ENCODE assay signal across 1 cellular context in genomic region chr14:68777644-68778043, GRCh38.
TF ChIP-seq lines count a peak whose summit lies in the region.

No MANE protein-coding gene starts in this region.

TF ChIP-seq in HCT116, 20 proteins besides CTCF, POLR2A, EP300 and RAD21:
- no peak for TF ChIP-seq ZBTB33 (IDR thresholded peaks at IDR 0.05; ENCODE audit: extremely low read depth, insufficient replicate concordance, low read length)
- TF ChIP-seq FOSL1 (IDR thresholded peaks at IDR 0.05; ENCODE audit: low read depth) = no peak
- TF ChIP-seq TCF7L2 (IDR thresholded peaks at IDR 0.05; ENCODE audit: borderline replicate concordance, extremely low read depth, insufficient read depth, insufficient read length) = no peak
- no peak for TF ChIP-seq JUND (IDR thresholded peaks at IDR 0.05)
- no peak for TF ChIP-seq EZH2 (IDR thresholded peaks at IDR 0.05)
- TF ChIP-seq SRF (IDR thresholded peaks at IDR 0.05; ENCODE audit: low read depth) = no peak
- no peak for TF ChIP-seq MAX (IDR thresholded peaks at IDR 0.05)
- TF ChIP-seq EZH2phosphoT487 (IDR thresholded peaks at IDR 0.05; ENCODE audit: borderline replicate concordance) = no peak
- TF ChIP-seq EGR1 (IDR thresholded peaks at IDR 0.05; ENCODE audit: low read depth) = no peak
- TF ChIP-seq CBX3 (IDR thresholded peaks at IDR 0.05; ENCODE audit: low read depth) = no peak
- TF ChIP-seq ZFX (IDR thresholded peaks at IDR 0.05) = no peak
